Comparison of ENCODE assay signal across 8 cellular contexts in genomic region chr9:86354882-86355399, GRCh38. TPM values are rescaled to one million over a fixed set of nuclear protein-coding genes. Genes with fewer than 3 reads are reported as not detected.
DNase-seq lines count a peak whose midpoint lies in the region; ATAC-seq and TF ChIP-seq lines count a peak whose summit lies in the region.

No MANE protein-coding gene starts in this region.

- ATAC-seq in thoracic aorta (ENCODE audit: insufficient number of reproducible peaks, low FRiP score, low read depth) (no peak), HG03460 (IDR thresholded peaks at IDR 0.05; ENCODE audit: unreplicated experiment) (no peak)

- H3K4me3 ChIP-seq in BJ (ENCODE audit: low read depth, low read length), result peak overlapping the region; percentile 96
- peak overlapping the region; percentile 92 for H3K4me3 ChIP-seq in astrocyte of the cerebellum (ENCODE audit: low read depth, low read length)
- H3K4me3 ChIP-seq in kidney epithelial cell (ENCODE audit: low read depth, low read length), result peak overlapping the region; percentile 93
- peak overlapping the region; percentile 97 for H3K4me3 ChIP-seq in thoracic aorta

- no peak for TF ChIP-seq CTCF in BJ (IDR thresholded peaks at IDR 0.05; ENCODE audit: insufficient read depth, low read depth, low read length)
- TF ChIP-seq CTCF in astrocyte of the cerebellum (IDR thresholded peaks at IDR 0.05; ENCODE audit: low read depth, low read length, missing control alignments), result no peak
- TF ChIP-seq CTCF in kidney epithelial cell (IDR thresholded peaks at IDR 0.05; ENCODE audit: insufficient read depth, low read length, poor library complexity, severe bottlenecking), result no peak
- TF ChIP-seq CTCF in thoracic aorta (IDR thresholded peaks at IDR 0.05), result no peak

- DNase-seq in BJ (ENCODE audit: low read depth), result no peak
- DNase-seq in HuH-7 (ENCODE audit: low spot score), result peak; percentile 30
- no peak for DNase-seq in astrocyte of the cerebellum (ENCODE audit: low read depth)
- DNase-seq in kidney epithelial cell (ENCODE audit: low read depth), result no peak
- no peak for DNase-seq in thoracic aorta (ENCODE audit: low spot score)
- DNase-seq in GM19238 (ENCODE audit: insufficient read length, low spot score), result no peak
- DNase-seq in activated effector memory CD4-positive, alpha-beta T cell treated with anti-CD3 and anti-CD28 coated beads, Interleukin-2, amount 50 U/mL, for 16 hours, result no peak

- CTCF ChIA-PET in BJ (lab: Yijun Ruan, JAX), result no interaction called here

- POLR2A ChIA-PET in BJ (lab: Charles Lee), result no interaction called here

- in situ Hi-C loops in astrocyte of the cerebellum (cut with HindIII; ENCODE audit: low sequenced_read_pairs), result no loop called here

- peak overlapping the region; percentile 91 to 95 for H3K27ac ChIP-seq in thoracic aorta

- H3K4me1 ChIP-seq in thoracic aorta (ENCODE audit: control insufficient read depth in 1 of 2, low read depth in 2 of 2), result peaks cover 22 to 39% of the 10 kb centered on the region in 2 donors

- H3K27me3 ChIP-seq in BJ (ENCODE audit: control insufficient read depth, insufficient read depth, low read length), result no peaks in the 10 kb centered on the region
- H3K27me3 ChIP-seq in kidney epithelial cell (ENCODE audit: control insufficient read depth, insufficient read depth, low read length), result no peaks in the 10 kb centered on the region
- H3K27me3 ChIP-seq in thoracic aorta (replicated peaks; ENCODE audit: insufficient read depth), result no peaks in the 10 kb centered on the region

- H3K36me3 ChIP-seq in BJ (ENCODE audit: control insufficient read depth, insufficient read depth, low read length) (peaks cover 2% of the 10 kb centered on the region), kidney epithelial cell (ENCODE audit: control insufficient read depth, insufficient read depth, low read length) (no peaks in the 10 kb centered on the region), thoracic aorta (no peaks in the 10 kb centered on the region)

- no peaks in the 10 kb centered on the region for H3K9me3 ChIP-seq in thoracic aorta

RNA-seq across cellular contexts. Expression of gene TUT7, which starts 0.7 kb away (rescaled TPM):
- polyA plus RNA-seq in BJ (2011; rRNA removed), result 11.5 and 26.2 TPM in 2 replicates
- polyA minus RNA-seq in BJ (2011; rRNA and poly(A)+ RNA removed), result 17.7 and 20.3 TPM in 2 replicates
- total RNA-seq in kidney epithelial cell, result 25.9 and 26.4 TPM in 2 replicates
- 10 to 100 TPM; 17.7 to 31.5 TPM for total RNA-seq in thoracic aorta
